20 cellular contexts compared by ENCODE assay signal in the genomic region with DNA sequence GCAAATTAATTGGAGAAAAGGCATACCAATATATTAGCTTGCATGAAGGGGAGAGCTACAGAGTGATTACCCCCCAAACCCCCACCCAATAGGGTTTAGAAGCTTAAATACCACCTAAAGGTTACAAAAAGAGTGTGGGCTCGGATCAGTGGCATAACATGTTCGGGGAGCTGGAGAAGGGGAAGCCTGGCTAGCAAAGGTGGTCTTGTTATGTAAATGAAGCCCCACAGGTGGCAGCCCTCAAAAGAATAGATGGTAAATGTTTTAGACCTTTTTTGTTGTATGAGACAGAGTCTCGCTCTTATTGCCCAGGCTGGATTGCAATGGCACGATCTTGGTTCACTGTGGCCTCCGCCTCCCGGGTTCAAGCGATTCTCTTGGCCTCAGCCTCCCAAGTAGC. TPM values are rescaled to one million over a fixed set of nuclear protein-coding genes. Genes with fewer than 3 reads are reported as not detected.
DNase-seq lines count a peak whose midpoint lies in the region; ATAC-seq and TF ChIP-seq lines count a peak whose summit lies in the region.
"Had no signal": no experiment of that assay in that cellular context is flagged by ENCODE, and none has a peak within 500 bp of the region (broad histone marks: within the 10 kb centered on the region; RNA-seq: fewer than 3 reads in every experiment).

No MANE protein-coding gene starts in this region.

- H3K27me3 ChIP-seq in H9 (ENCODE audit: insufficient read depth, low read length): no peaks in the 10 kb centered on the region
- no peaks in the 10 kb centered on the region for H3K27me3 ChIP-seq in OCI-LY1 (ENCODE audit: insufficient read depth, low read length)
- H3K27me3 ChIP-seq in sigmoid colon: no peaks in the 10 kb centered on the region
- H3K27me3 ChIP-seq: BLaER1 had no signal

- H3K23me2 ChIP-seq in H9 (ENCODE audit: insufficient read length, low read depth, low read length, poor library complexity, severe bottlenecking): no peaks in the 10 kb centered on the region

- H3K56ac ChIP-seq in H9 (ENCODE audit: insufficient read length, low read depth, low read length): no peak overlapping the region

- no peaks in the 10 kb centered on the region for H3F3A ChIP-seq in OCI-LY1 (ENCODE audit: insufficient read depth, low read length)

- H2BK12ac ChIP-seq in H9 (ENCODE audit: insufficient read length, low read depth, low read length): no peak overlapping the region

- no CpG with 5 or more reads among the region's 7 CpGs for WGBS in H9 (ENCODE audit: extremely low coverage, insufficient read length, low lambda C conversion rate)
- 96 to 97% methylated on average over 7 of the region's 7 CpGs for WGBS in sigmoid colon, 2 donors

- H4K8ac ChIP-seq in H9 (replicated peaks; ENCODE audit: insufficient read length, low read depth, low read length): no peak overlapping the region

- no peak overlapping the region for H2BK15ac ChIP-seq in H9 (ENCODE audit: low read depth, low read length)

- H3K4me3 Mint-ChIP-seq in H9 (no peak overlapping the region), nephron progenitor cell (no peak overlapping the region)
- H3K4me3 Mint-ChIP-seq: CD4-positive, alpha-beta memory T cell; T-cell had no signal

- H3K9ac ChIP-seq in H9 (ENCODE audit: extremely low read depth, insufficient read length, low read length): no peak overlapping the region
- peak overlapping the region; percentile 15; the same call in 1 of the 2 replicates for H3K9ac ChIP-seq in OCI-LY1 (ENCODE audit: low read length)
- H3K9ac ChIP-seq: BLaER1 had no signal

- DNase-seq in H9: peak; percentile 74
- peak; percentile 40 for DNase-seq in iPS DF 19.7 (ENCODE audit: low read depth, low spot score)
- peak; percentile 18 for DNase-seq in sigmoid colon
- DNase-seq in T-helper 2 cell: no peak
- no peak for DNase-seq in nephron progenitor cell
- DNase-seq in DMS 273 (lab: John Stamatoyannopoulos, UW; ENCODE audit: unreplicated experiment): no peak
- DNase-seq: Calu3; CD4-positive, alpha-beta memory T cell; DMS53; EL; KBM-7; NCI-H187 treated with DMSO at 0.1 percent for 48 hours; OCI-M1; SHP77 had no signal

- H2BK5ac ChIP-seq in H9 (ENCODE audit: insufficient read length, low read length): no peak overlapping the region

- H2AK5ac ChIP-seq in H9 (ENCODE audit: insufficient read length, low read length): no peak overlapping the region

- peaks cover 22 to 29% of the 10 kb centered on the region in 2 experiments for H3K4me1 Mint-ChIP-seq in H9
- peaks cover 32% of the 10 kb centered on the region for H3K4me1 Mint-ChIP-seq in nephron progenitor cell

- TF ChIP-seq EP300 in sigmoid colon (IDR thresholded peaks at IDR 0.05): no peak

- peaks cover 10 to 38% (median 30%) of the 10 kb centered on the region in 3 experiments; a peak in 6 of 7 replicates for H3K36me3 Mint-ChIP-seq in H9 (ENCODE audit: insufficient read depth in 1 of 3, low read depth in 3 of 3)
- peaks cover 28% of the 10 kb centered on the region for H3K36me3 Mint-ChIP-seq in nephron progenitor cell (ENCODE audit: low read depth)

- H3K4me1 ChIP-seq in H9 (ENCODE audit: insufficient read depth, low read length) (peaks cover 7% of the 10 kb centered on the region; the same call in 1 of the 2 replicates), OCI-LY1 (ENCODE audit: insufficient read depth, low read length, severe bottlenecking) (peaks cover 54% of the 10 kb centered on the region), sigmoid colon (peaks cover 0 to 14% (median 11%) of the 10 kb centered on the region in 4 donors)

- no peak for ATAC-seq in HG03095 (IDR thresholded peaks at IDR 0.05; ENCODE audit: unreplicated experiment)
- ATAC-seq: HepG2 had no signal

- TF ChIP-seq CTCF in H9 (conservative IDR thresholded peaks at IDR 0.05) (no peak), OCI-LY1 (IDR thresholded peaks at IDR 0.05; ENCODE audit: low read length) (no peak), sigmoid colon (IDR thresholded peaks at IDR 0.05) (no peak), nephron progenitor cell (IDR thresholded peaks at IDR 0.05) (no peak)

- H3K27me3 Mint-ChIP-seq in H9 (ENCODE audit: low read depth) (no peaks in the 10 kb centered on the region), nephron progenitor cell (ENCODE audit: low read depth, poor library complexity) (no peaks in the 10 kb centered on the region)
- H3K27me3 Mint-ChIP-seq: CD4-positive, alpha-beta memory T cell; T-cell had no signal

- no peak overlapping the region for H2BK120ac ChIP-seq in H9 (ENCODE audit: low read depth, low read length, poor library complexity, severe bottlenecking)

- H3K18ac ChIP-seq in H9 (ENCODE audit: insufficient read length, low read depth, low read length): no peak overlapping the region

- H3K4me3 ChIP-seq in OCI-LY1 (ENCODE audit: low read depth, low read length, poor library complexity, severe bottlenecking): no peak overlapping the region
- H3K4me3 ChIP-seq in sigmoid colon: no peak overlapping the region
- H3K4me3 ChIP-seq: BLaER1, SK-N-MC had no signal

- H4K5ac ChIP-seq in H9 (ENCODE audit: insufficient read length, low read depth, low read length): no peak overlapping the region

- H3K79me2 ChIP-seq in H9 (ENCODE audit: insufficient read depth, low read length): no peaks in the 10 kb centered on the region
- no peaks in the 10 kb centered on the region for H3K79me2 ChIP-seq in OCI-LY1 (ENCODE audit: insufficient read depth, low read length)

- no peak overlapping the region for H2BK20ac ChIP-seq in H9 (ENCODE audit: low read depth, low read length, poor library complexity, severe bottlenecking)

- H3K4me2 ChIP-seq in H9 (ENCODE audit: insufficient read depth, insufficient read length, low read length): peak overlapping the region; percentile 9
- peak overlapping the region; percentile 7; the same call in 1 of the 2 replicates for H3K4me2 ChIP-seq in OCI-LY1 (ENCODE audit: low read length)
- H3K4me2 ChIP-seq: BLaER1 had no signal

- H2AFZ ChIP-seq in H9 (ENCODE audit: low read length) (no peak overlapping the region), OCI-LY1 (ENCODE audit: low read length) (no peak overlapping the region)

- no peaks in the 10 kb centered on the region for H3K79me1 ChIP-seq in H9 (ENCODE audit: insufficient read depth, low read depth, low read length, poor library complexity, severe bottlenecking)

- H3K9me3 Mint-ChIP-seq in H9 (no peaks in the 10 kb centered on the region), nephron progenitor cell (no peaks in the 10 kb centered on the region)
- H3K9me3 Mint-ChIP-seq: CD4-positive, alpha-beta memory T cell; T-cell had no signal

- H3K14ac ChIP-seq in H9 (ENCODE audit: insufficient read depth, low read length): no peak overlapping the region

- no peak for TF ChIP-seq POLR2A in sigmoid colon (IDR thresholded peaks at IDR 0.05)

- H4K91ac ChIP-seq in H9 (ENCODE audit: insufficient read length, low read depth, low read length): no peak overlapping the region

- H4K20me1 ChIP-seq in H9 (ENCODE audit: control insufficient read depth, insufficient read depth, insufficient read length) (no peaks in the 10 kb centered on the region), OCI-LY1 (ENCODE audit: insufficient read depth, low read length) (no peaks in the 10 kb centered on the region)

- no peaks in the 10 kb centered on the region for H3K9me3 ChIP-seq in H9 (ENCODE audit: control insufficient read depth, low read depth, low read length)
- no peaks in the 10 kb centered on the region for H3K9me3 ChIP-seq in OCI-LY1 (ENCODE audit: low read length)
- H3K9me3 ChIP-seq in sigmoid colon: no peaks in the 10 kb centered on the region
- H3K9me3 ChIP-seq: BLaER1 had no signal

- peaks cover 25% of the 10 kb centered on the region for H3K36me3 ChIP-seq in OCI-LY1 (ENCODE audit: insufficient read depth, low read length)
- peaks cover 7 to 33% (median 18%) of the 10 kb centered on the region in 4 donors for H3K36me3 ChIP-seq in sigmoid colon

- H3K4ac ChIP-seq in H9 (ENCODE audit: low read depth, low read length): no peak overlapping the region; the same call in 1 of the 2 replicates

- peak overlapping the region in 2 of 3 experiments; percentile 63 to 90; a peak in 3 of 7 replicates for H3K27ac Mint-ChIP-seq in H9
- no peak overlapping the region for H3K27ac Mint-ChIP-seq in nephron progenitor cell
- H3K27ac Mint-ChIP-seq: T-cell had no signal

- no peak overlapping the region for H3K23ac ChIP-seq in H9 (ENCODE audit: insufficient read length, low read depth, low read length)

- no peaks in the 10 kb centered on the region for H3K9me2 ChIP-seq in OCI-LY1 (ENCODE audit: low read depth, low read length)

- H3T11ph ChIP-seq in H9 (ENCODE audit: low read length): no peak overlapping the region

- intact Hi-C loops in sigmoid colon (cut with DNase I): loop anchor here (2.0 kb wide), 2 partner anchors 93 to 211 kb away; no protein-coding TSS in a partner anchor

- H3K27ac ChIP-seq in H9 (ENCODE audit: insufficient read length, low read depth, low read length) (no peak overlapping the region), OCI-LY1 (ENCODE audit: low read depth, low read length, poor library complexity, severe bottlenecking) (peak overlapping the region; percentile 87), sigmoid colon (no peak overlapping the region)
- H3K27ac ChIP-seq: BLaER1, SK-N-MC had no signal

RNA-seq across cellular contexts. Expression of gene PXK, which starts 10.9 kb away (rescaled TPM):
- total RNA-seq in H9 (2021) (3.3 and 3.4 TPM in 2 replicates), sigmoid colon (10 to 100 TPM; 30.3 to 58.7 (median 50.5) TPM)
- polyA plus RNA-seq in sigmoid colon: 10 to 100 TPM in 1 of 3 donors, 1 to 10 TPM in 2; 6.9 to 16.4 (median 8.4) TPM

RNA-seq across cellular contexts. Expression of gene HTD2, which starts 15.5 kb away (rescaled TPM):
- 13.4 and 16.1 TPM in 2 replicates for total RNA-seq in H9 (2021)
- total RNA-seq in sigmoid colon: 10 to 100 TPM in 3 of 4 donors, 1 to 10 TPM in 1; 6.9 to 20.8 (median 12.5) TPM
- polyA plus RNA-seq in sigmoid colon: 10 to 100 TPM in 1 of 3 donors, 1 to 10 TPM in 2; 7.0 to 15.0 (median 7.2) TPM

RNA-seq across cellular contexts. Expression of gene RPP14, which starts 15.7 kb away (rescaled TPM):
- total RNA-seq in H9 (2021) (23.9 and 24.4 TPM in 2 replicates), sigmoid colon (10 to 100 TPM; 10.8 to 16.7 (median 13.8) TPM)
- polyA plus RNA-seq in sigmoid colon: 10 to 100 TPM; 12.1 to 16.6 (median 15.6) TPM

Comparison
In these comparisons a context has a peak if more than half of its experiments do, and no peak if none do; other contexts are left out.
1. DNase-seq: peak in H9 (single experiment), iPS DF 19.7 (single experiment) and sigmoid colon (single experiment); none in T-helper 2 cell (0 of 5), nephron progenitor cell (single experiment) and DMS 273 (single experiment).